1 cellular context compared by ENCODE assay signal in genomic region chr6:37371158-37372083, GRCh38.
TF ChIP-seq lines count a peak whose summit lies in the region.

No MANE protein-coding gene starts in this region.

TF ChIP-seq in HepG2, 621 proteins besides CTCF, POLR2A, EP300 and RAD21 (continued from another document):
- TF ChIP-seq XBP1 (CRISPR knock-in tag; IDR thresholded peaks at IDR 0.05) (no peak), ZNF646 (CRISPR knock-in tag; IDR thresholded peaks at IDR 0.05) (no peak), KLF16 (CRISPR knock-in tag; IDR thresholded peaks at IDR 0.05) (no peak), AGO1 (IDR thresholded peaks at IDR 0.05; ENCODE audit: low read depth, low read length, poor library complexity, severe bottlenecking) (no peak), RCOR2 (CRISPR knock-in tag; IDR thresholded peaks at IDR 0.05) (no peak), SRF (IDR thresholded peaks at IDR 0.05; ENCODE audit: low read depth, low read length) (no peak), AGO2 (optimal IDR thresholded peaks at IDR 0.05; ENCODE audit: low read depth, low read length) (no peak), BRF2 (CRISPR knock-in tag; IDR thresholded peaks at IDR 0.05) (no peak)
